ENCODE assay signal across 16 cellular contexts in the genomic region with DNA sequence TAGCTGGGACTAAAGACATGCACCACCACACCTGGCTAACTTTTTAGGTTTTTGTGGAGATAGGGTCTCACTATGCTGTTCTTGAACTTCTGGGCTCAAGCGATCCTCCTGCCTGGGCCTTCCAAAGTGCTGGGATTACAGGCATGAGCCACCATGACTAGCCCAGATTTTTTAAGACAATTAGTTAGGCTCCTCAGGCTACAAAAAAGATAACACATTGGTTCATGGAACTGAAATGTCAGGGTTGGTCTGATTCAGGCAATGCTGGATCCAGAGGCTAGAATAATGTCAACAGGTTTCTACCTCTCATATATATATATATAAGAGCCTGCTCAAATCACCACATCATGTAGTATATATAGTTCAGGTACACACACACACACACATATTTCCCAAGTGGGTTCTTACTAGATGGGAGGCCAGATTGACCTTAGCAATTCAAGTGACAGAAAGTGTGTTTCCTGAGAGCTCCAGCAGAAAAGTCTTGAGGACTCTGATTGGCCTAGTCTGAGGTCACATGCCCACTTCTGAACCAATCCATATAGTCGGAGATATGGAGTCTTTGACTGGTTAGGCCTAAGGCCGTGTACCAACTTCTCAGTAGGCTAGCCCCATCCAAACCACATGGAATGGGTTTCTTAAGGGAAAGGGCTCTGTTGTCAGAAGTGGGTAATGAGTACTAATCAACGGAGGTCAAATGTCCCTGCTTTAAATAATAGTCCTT.
A peak's percentile ranks its signal among the peaks of the same experiment; 100 is the strongest.
DNase-seq lines count a peak whose midpoint lies in the region; ATAC-seq, FAIRE-seq and TF ChIP-seq lines count a peak whose summit lies in the region.
"Had no signal": no experiment of that assay in that cellular context is flagged by ENCODE, and none has a peak within 500 bp of the region (broad histone marks: within the 10 kb centered on the region; RNA-seq: fewer than 3 reads in every experiment).

No MANE protein-coding gene starts in this region.

- no peak for TF ChIP-seq EP300 in GM12878 (IDR thresholded peaks at IDR 0.05; ENCODE audit: borderline replicate concordance in 1 of 2, control insufficient read depth in 1 of 2, low read depth in 2 of 2, low read length in 2 of 2)

- no peak for ATAC-seq in GM12878
- ATAC-seq in HG03095 (IDR thresholded peaks at IDR 0.05; ENCODE audit: unreplicated experiment), result no peak

- no peaks in the 10 kb centered on the region for H4K20me1 ChIP-seq in Karpas-422 (ENCODE audit: insufficient read depth, low read depth, low read length)
- no peaks in the 10 kb centered on the region for H4K20me1 ChIP-seq in GM12878 (ENCODE audit: control insufficient read depth, insufficient read depth)
- H4K20me1 ChIP-seq: BLaER1 had no signal

- peak; percentile 31 for FAIRE-seq in HTR-8/SVneo (lab: Jason Lieb, UNC)
- FAIRE-seq in GM12878 (lab: Jason Lieb, UNC), result no peak

- 71% methylated on average over 4 of the region's 4 CpGs for WGBS in GM12878 (ENCODE audit: insufficient coverage, insufficient replicate concordance, low lambda C conversion rate, missing lambda C conversion rate)

- H3K4me3 ChIP-seq in Karpas-422 (ENCODE audit: low read length) (no peak overlapping the region), GM12878 (no peak overlapping the region), A673 (ENCODE audit: low read depth, low read length, poor library complexity, severe bottlenecking) (no peak overlapping the region)
- H3K4me3 ChIP-seq: BLaER1 had no signal

- RAD21 ChIA-PET in GM12878 (lab: Charles Lee; ENCODE audit: unreplicated experiment), result interaction anchor here (1.8 kb wide), 1 partner anchor 101 kb away, joined by 4 read pairs; the partner anchor contains the start of gene SDC1

- CTCF ChIA-PET in GM12878 (lab: Yijun Ruan, JAX), result no interaction called here
- CTCF ChIA-PET in A673 (lab: Charles Lee), result no interaction called here

- no peaks in the 10 kb centered on the region for H3K9me2 ChIP-seq in Karpas-422 (replicated peaks; ENCODE audit: insufficient read depth, low read length)

- TF ChIP-seq POLR2A in GM12878 (IDR thresholded peaks at IDR 0.05; ENCODE audit: low read depth, low read length), result no peak

- in situ Hi-C loops in GM12878 (cut with MboI), result no loop called here

- no peak for DNase-seq in HTR-8/SVneo (ENCODE audit: insufficient read length, low spot score)
- peak; percentile 67 for DNase-seq in Karpas-422
- DNase-seq in GM12878 (ENCODE audit: low read depth, low spot score), result no peak
- peak; percentile 25 for DNase-seq in posterior vena cava (ENCODE audit: low spot score)
- DNase-seq in A673 (ENCODE audit: low spot score), result no peak
- DNase-seq in GF-D8 (lab: John Stamatoyannopoulos, UW), result no peak
- DNase-seq: AML-193; Caco-2; CD8-positive, alpha-beta memory T cell; DND-41; GDM1; GOT3; H9; KG1 had no signal

- no peak for TF ChIP-seq CTCF in GM12878 (IDR thresholded peaks at IDR 0.05 in 2 of 3, conservative IDR thresholded peaks at IDR 0.05 in 1 of 3; ENCODE audit: control insufficient read depth in 2 of 3, extremely low read depth in 1 of 3, insufficient read depth in 1 of 3, low read depth in 3 of 3, low read length in 3 of 3)
- TF ChIP-seq CTCF in A673 (conservative IDR thresholded peaks at IDR 0.05; ENCODE audit: low read depth, low read length), result no peak

- H3K79me2 ChIP-seq in Karpas-422 (ENCODE audit: low read length) (no peaks in the 10 kb centered on the region), GM12878 (ENCODE audit: control insufficient read depth, insufficient read depth, low read length) (no peaks in the 10 kb centered on the region)

- H3K36me3 ChIP-seq in Karpas-422 (ENCODE audit: insufficient read depth, low read length) (no peaks in the 10 kb centered on the region), GM12878 (ENCODE audit: control insufficient read depth in 2 of 2, insufficient read depth in 2 of 2, low read length in 1 of 2) (no peaks in the 10 kb centered on the region), A673 (ENCODE audit: insufficient read depth, low read length, poor library complexity, severe bottlenecking) (no peaks in the 10 kb centered on the region)
- H3K36me3 ChIP-seq: BLaER1 had no signal

- no peak overlapping the region for H3K4me2 ChIP-seq in Karpas-422 (ENCODE audit: low read depth, low read length, poor library complexity, severe bottlenecking)
- no peak overlapping the region for H3K4me2 ChIP-seq in GM12878 (ENCODE audit: control insufficient read depth, insufficient read depth)
- H3K4me2 ChIP-seq: BLaER1 had no signal

- H3K27ac ChIP-seq in Karpas-422 (ENCODE audit: low read length) (no peak overlapping the region), GM12878 (ENCODE audit: control insufficient read depth, insufficient read depth) (no peak overlapping the region), A673 (ENCODE audit: low read depth, low read length, poor library complexity, severe bottlenecking) (no peak overlapping the region)
- H3K27ac ChIP-seq: BLaER1 had no signal

- POLR2A ChIA-PET in GM12878 (lab: Charles Lee) (no interaction called here), A673 (lab: Charles Lee; ENCODE audit: low non-redundant PET) (no interaction called here)

- no peak for TF ChIP-seq RAD21 in GM12878 (IDR thresholded peaks at IDR 0.05; ENCODE audit: insufficient read depth, low read depth, low read length)

- SMC1A ChIA-PET in GM12878 (lab: Charles Lee; ENCODE audit: uncharacterized antibody, unreplicated experiment), result no interaction called here

- H2AFZ ChIP-seq in Karpas-422 (ENCODE audit: low read length) (peak overlapping the region; percentile 40; the same call in 1 of the 2 replicates), GM12878 (ENCODE audit: control insufficient read depth, low read depth, low read length) (no peak overlapping the region)

- H3K9ac ChIP-seq in Karpas-422 (ENCODE audit: low read length) (no peak overlapping the region), GM12878 (ENCODE audit: control insufficient read depth, insufficient read depth, low read length) (no peak overlapping the region)
- H3K9ac ChIP-seq: BLaER1 had no signal

- H3K27me3 ChIP-seq in Karpas-422 (ENCODE audit: low read length) (no peaks in the 10 kb centered on the region), GM12878 (replicated peaks in 1 of 2; ENCODE audit: control insufficient read depth in 2 of 2, insufficient read depth in 2 of 2, low read length in 1 of 2) (no peaks in the 10 kb centered on the region), A673 (replicated peaks; ENCODE audit: insufficient read depth, low read depth, low read length, poor library complexity) (no peaks in the 10 kb centered on the region)
- H3K27me3 ChIP-seq: BLaER1 had no signal

- no TSS peak for BruUV-seq in GM12878 (replicated peaks; lab: Mats Ljungman, UMichigan)
- no TSS peak for BruUV-seq in A673 (replicated peaks; lab: Mats Ljungman, UMichigan)

- H3K9me3 ChIP-seq in Karpas-422 (ENCODE audit: low read length), result no peaks in the 10 kb centered on the region
- H3K9me3 ChIP-seq in GM12878 (replicated peaks; ENCODE audit: control insufficient read depth, insufficient read depth, low read length), result no peaks in the 10 kb centered on the region
- H3K9me3 ChIP-seq in A673 (ENCODE audit: low read depth, low read length, poor library complexity, severe bottlenecking), result no peaks in the 10 kb centered on the region
- H3K9me3 ChIP-seq: BLaER1, Caco-2 had no signal

- intact Hi-C loops in GM12878 (cut with micrococcal nuclease; ENCODE audit: unreplicated experiment) (no loop called here), posterior vena cava (cut with DNase I) (no loop called here), A673 (cut with micrococcal nuclease; ENCODE audit: unreplicated experiment) (no loop called here)

- H3K4me1 ChIP-seq in Karpas-422 (ENCODE audit: low read length) (no peaks in the 10 kb centered on the region; the same call in 1 of the 2 replicates), GM12878 (ENCODE audit: control insufficient read depth, insufficient read depth, low read length) (no peaks in the 10 kb centered on the region), A673 (ENCODE audit: insufficient read depth, low read length, poor library complexity, severe bottlenecking) (no peaks in the 10 kb centered on the region)
- H3K4me1 ChIP-seq: BLaER1, Caco-2 had no signal

TF ChIP-seq in GM12878, 131 proteins besides CTCF, POLR2A, EP300 and RAD21:
- TF ChIP-seq, protein P1, sequence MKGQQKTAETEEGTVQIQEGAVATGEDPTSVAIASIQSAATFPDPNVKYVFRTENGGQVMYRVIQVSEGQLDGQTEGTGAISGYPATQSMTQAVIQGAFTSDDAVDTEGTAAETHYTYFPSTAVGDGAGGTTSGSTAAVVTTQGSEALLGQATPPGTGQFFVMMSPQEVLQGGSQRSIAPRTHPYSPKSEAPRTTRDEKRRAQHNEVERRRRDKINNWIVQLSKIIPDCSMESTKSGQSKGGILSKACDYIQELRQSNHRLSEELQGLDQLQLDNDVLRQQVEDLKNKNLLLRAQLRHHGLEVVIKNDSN (IDR thresholded peaks at IDR 0.05; ENCODE audit: borderline replicate concordance, extremely low read length, insufficient read depth, low read depth, low read length), result peak; percentile 17
- TF ChIP-seq MYB (IDR thresholded peaks at IDR 0.05; ENCODE audit: borderline replicate concordance, low read depth, low read length), result no peak
TF ChIP-seq in GM12878: peak in this region for 1.

Comparison
In these comparisons a context has a peak if more than half of its experiments do, and no peak if none do; other contexts are left out.
1. DNase-seq: peak in Karpas-422 (single experiment) and posterior vena cava (single experiment); none in HTR-8/SVneo (single experiment), GM12878 (single experiment), A673 (single experiment) and GF-D8 (single experiment).